In genomic region chr9:123753669-123754307, GRCh38 we compare ENCODE assay signal across 13 cellular contexts.
"Had no signal": no experiment of that assay in that cellular context is flagged by ENCODE, and none has a peak within 500 bp of the region (broad histone marks: within the 10 kb centered on the region; RNA-seq: fewer than 3 reads in every experiment).

No MANE protein-coding gene starts in this region.

- H3K9me3 Mint-ChIP-seq: activated CD8-positive, alpha-beta T cell treated with anti-CD3 and anti-CD28 coated beads for 36 hours; immature natural killer cell had no signal

- H3K4me1 Mint-ChIP-seq: immature natural killer cell had no signal

- H3K27me3 Mint-ChIP-seq: activated CD4-positive, alpha-beta T cell treated with anti-CD3 and anti-CD28 coated beads for 36 hours; activated CD8-positive, alpha-beta T cell treated with anti-CD3 and anti-CD28 coated beads for 36 hours had no signal

- H3K4me3 ChIP-seq: breast epithelium, esophagus squamous epithelium, skin epidermis, thyroid gland, uterus had no signal

- H3K27ac Mint-ChIP-seq: activated CD4-positive, alpha-beta T cell treated with anti-CD3 and anti-CD28 coated beads for 36 hours; activated CD8-positive, alpha-beta T cell treated with anti-CD3 and anti-CD28 coated beads for 36 hours; immature natural killer cell had no signal

- ATAC-seq: activated CD4-positive, alpha-beta T cell treated with anti-CD3 and anti-CD28 coated beads for 36 hours; activated CD8-positive, alpha-beta T cell treated with anti-CD3 and anti-CD28 coated beads for 36 hours had no signal

- DNase-seq: activated CD4-positive, alpha-beta T cell treated with anti-CD3 and anti-CD28 coated beads for 36 hours; activated CD8-positive, alpha-beta memory T cell treated with anti-CD3 and anti-CD28 coated beads, Interleukin-2, amount 50 U/mL, for 4 hours; activated CD8-positive, alpha-beta T cell treated with anti-CD3 and anti-CD28 coated beads for 36 hours; aorta; esophagus squamous epithelium; foreskin fibroblast; glutamatergic neuron; immature natural killer cell; T-helper 9 cell; thyroid gland; uterus had no signal

- H3K4me3 Mint-ChIP-seq: activated CD4-positive, alpha-beta T cell treated with anti-CD3 and anti-CD28 coated beads for 36 hours; activated CD8-positive, alpha-beta T cell treated with anti-CD3 and anti-CD28 coated beads for 36 hours; immature natural killer cell had no signal

- H3K27me3 ChIP-seq: breast epithelium, esophagus squamous epithelium, thyroid gland, uterus had no signal

- H3K4me1 ChIP-seq: breast epithelium, uterus had no signal

- H3K36me3 ChIP-seq: breast epithelium, thyroid gland, uterus had no signal

- H3K27ac ChIP-seq: breast epithelium, esophagus squamous epithelium, skin epidermis, thyroid gland, uterus had no signal

- H3K9me3 ChIP-seq: breast epithelium, esophagus squamous epithelium, thyroid gland, uterus had no signal
